8 cellular contexts compared by ENCODE assay signal in the genomic region with DNA sequence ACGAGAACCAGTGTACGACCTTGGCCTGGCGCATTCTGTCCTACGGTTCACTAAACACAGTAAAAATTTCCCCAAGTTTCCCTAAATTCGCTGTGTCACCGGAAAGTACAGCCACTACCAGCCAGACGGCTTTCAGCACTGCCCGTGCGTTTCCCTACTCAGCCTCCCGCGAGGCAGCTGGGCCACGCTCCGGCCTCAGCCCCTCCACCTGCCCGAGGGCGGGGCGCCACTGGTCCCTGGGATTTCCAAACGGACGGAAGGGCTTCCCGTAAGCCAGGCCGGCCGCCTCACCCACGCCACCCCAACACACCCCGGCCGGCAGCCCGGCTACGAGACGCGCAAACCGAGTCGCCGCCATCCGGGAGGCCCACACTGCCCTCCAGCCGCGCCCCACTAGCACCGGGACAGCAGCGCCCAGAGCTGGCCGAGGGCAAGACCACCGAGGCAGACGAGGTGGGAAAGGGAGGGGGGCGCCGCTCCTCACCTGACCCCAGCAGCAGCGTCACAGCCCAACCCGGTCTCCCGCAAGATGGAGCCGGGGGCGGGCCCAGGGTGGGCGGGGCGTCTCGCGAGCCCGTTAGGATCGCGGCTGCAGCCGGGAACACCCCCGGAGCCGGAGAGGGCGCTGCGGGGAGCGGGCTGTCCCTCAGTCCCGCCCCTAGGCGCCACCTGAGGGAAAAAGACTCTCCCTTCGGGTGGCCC. TPM values are rescaled to one million over a fixed set of nuclear protein-coding genes. Genes with fewer than 3 reads are reported as not detected.
DNase-seq lines count a peak whose midpoint lies in the region; ATAC-seq, FAIRE-seq and TF ChIP-seq lines count a peak whose summit lies in the region.

A gene (minus strand): TSS at position 531 of the 702 bp plus-strand sequence. CDS start 13,202 bp downstream, outside the sequence.

- no peak for FAIRE-seq in kidney (lab: Jason Lieb, UNC)

- no peaks in the 10 kb centered on the region for H3K9me3 ChIP-seq in kidney (ENCODE audit: control insufficient read depth in 1 of 2, low read length in 2 of 2)

- TF ChIP-seq CTCF in kidney (IDR thresholded peaks at IDR 0.05; ENCODE audit: borderline replicate concordance, extremely low read depth, insufficient read depth): peak; percentile 26

- intact Hi-C loops in kidney (cut with DNase I): no loop called here

- ATAC-seq in GM19025 (IDR thresholded peaks at IDR 0.05; ENCODE audit: low read depth, unreplicated experiment): peak; percentile 89
- peak; percentile 90 for ATAC-seq in HG03280 (IDR thresholded peaks at IDR 0.05; ENCODE audit: unreplicated experiment)

- peak within 1 kb of the TSS; percentile 90 to 99 for H3K9ac ChIP-seq in kidney (ENCODE audit: low read length in 2 of 2)

- H3K4me1 ChIP-seq in kidney (ENCODE audit: control insufficient read depth in 1 of 2, insufficient read depth in 1 of 2, low read depth in 1 of 2, low read length in 2 of 2): peaks cover 0 to 3% of the 10 kb centered on the region in 2 donors

- no peaks in the 10 kb centered on the region for H3K36me3 ChIP-seq in kidney (ENCODE audit: control insufficient read depth in 1 of 2, insufficient read depth in 2 of 2, low read length in 2 of 2)

- H3K4me3 ChIP-seq in kidney (ENCODE audit: low read length in 2 of 2): peak within 1 kb of the TSS; percentile 98 to 99

- H3K27ac ChIP-seq in kidney (ENCODE audit: low read depth in 2 of 2, low read length in 2 of 2): peak within 1 kb of the TSS; percentile 99

- DNase-seq in Ammon's horn (ENCODE audit: low spot score) (peak; percentile 91), NCI-H460 (ENCODE audit: extremely low read depth, low read depth) (peak; percentile 84), cerebellar nuclear complex (lab: John Stamatoyannopoulos, UW) (peak; percentile 52 to 64), kidney (peak; percentile 98)
- DNase-seq in activated CD4-positive, CD25-positive, alpha-beta regulatory T cell treated with anti-CD3 and anti-CD28 coated beads, Interleukin-2, amount 50 U/mL, for 72 hours: peak; percentile 90
- peak; percentile 87 to 94 for DNase-seq in stimulated activated CD4-positive, alpha-beta T cell treated with anti-CD3 and anti-CD28 coated beads, Interleukin-15, amount 100 ng/mL, for 1 hour (ENCODE audit: low read depth in 1 of 2, low spot score in 1 of 2)

RNA-seq across cellular contexts. Expression of the gene that starts here (rescaled TPM):
- total RNA-seq in NCI-H460 (2014; rRNA removed; shearing (Covaris generic)): 111 and 120 TPM in 2 replicates
- 102 and 118 TPM in 2 replicates for polyA plus RNA-seq in NCI-H460 (2014; cell fraction: nucleus; rRNA removed)
- total RNA-seq in kidney: 200 TPM
- polyA plus RNA-seq in kidney (ENCODE audit: insufficient read depth, low read depth, low replicate concordance): 129 TPM

Comparison
In these comparisons a context has a peak if more than half of its experiments do, and no peak if none do; other contexts are left out.
1. Peak in every context shown above with its lines: DNase-seq, ATAC-seq, H3K4me3 ChIP-seq and H3K27ac ChIP-seq.